ENCODE assay signal across 8 cellular contexts in the genomic region with DNA sequence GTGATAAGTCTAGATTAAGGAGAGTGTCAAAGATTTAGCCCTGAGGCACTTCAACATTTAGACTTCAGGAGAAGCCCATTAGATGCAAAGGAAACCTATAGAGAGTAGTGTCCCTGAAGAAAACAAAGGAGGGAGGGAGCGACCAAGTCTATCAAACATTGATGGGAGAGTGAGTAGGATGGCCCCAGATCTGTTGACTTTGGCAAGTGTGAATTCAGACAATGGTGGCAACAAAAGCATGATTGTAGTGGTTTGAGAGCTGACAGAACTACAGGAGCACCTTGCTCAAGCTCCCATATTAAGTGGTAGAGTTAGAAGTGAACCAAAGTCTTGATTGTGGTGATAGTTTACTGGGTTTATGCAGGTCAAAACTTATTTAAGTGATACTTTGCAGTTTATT. TPM values are rescaled to one million over a fixed set of nuclear protein-coding genes. Genes with fewer than 3 reads are reported as not detected.
DNase-seq lines count a peak whose midpoint lies in the region; ATAC-seq and TF ChIP-seq lines count a peak whose summit lies in the region.

No MANE protein-coding gene starts in this region.

- WGBS in liver, result 31% methylated on average over 1 of the region's 1 CpG
- WGBS in tibial nerve, 2 donors, result 56 to 73% methylated on average over 1 of the region's 1 CpG

- H3K27me3 ChIP-seq in liver (ENCODE audit: control insufficient read depth in 4 of 4, insufficient read depth in 4 of 4, low read length in 3 of 4) (no peaks in the 10 kb centered on the region), tibial nerve (no peaks in the 10 kb centered on the region)

- peak overlapping the region; percentile 97 for H3K4me3 Mint-ChIP-seq in activated T-cell treated with anti-CD3 and anti-CD28 coated beads, Interleukin-2, amount 50 U/mL, for 4 hours
- H3K4me3 Mint-ChIP-seq in activated naive CD8-positive, alpha-beta T cell treated with anti-CD3 and anti-CD28 coated beads, Interleukin-2, amount 10 ng/mL, durations not matched to agents 7 days and 5 days, result peak overlapping the region; percentile 98

- H3K9me3 ChIP-seq in liver (ENCODE audit: control insufficient read depth in 4 of 4, low read length in 3 of 4) (no peaks in the 10 kb centered on the region), tibial nerve (no peaks in the 10 kb centered on the region)

- H3K4me1 Mint-ChIP-seq in activated T-cell treated with anti-CD3 and anti-CD28 coated beads, Interleukin-2, amount 50 U/mL, for 4 hours (ENCODE audit: low read depth), result peaks cover 63% of the 10 kb centered on the region
- H3K4me1 Mint-ChIP-seq in activated naive CD8-positive, alpha-beta T cell treated with anti-CD3 and anti-CD28 coated beads, Interleukin-2, amount 10 ng/mL, durations not matched to agents 7 days and 5 days, result peaks cover 48% of the 10 kb centered on the region

- DNase-seq in activated T-cell treated with anti-CD3 and anti-CD28 coated beads, Interleukin-2, amount 50 U/mL, for 4 hours, result no peak
- DNase-seq in activated T-cell treated with anti-CD3 and anti-CD28 coated beads for 4 hours (no peak), tibial nerve (ENCODE audit: low spot score in 2 of 2) (no peak), pons (ENCODE audit: low spot score) (no peak)
- DNase-seq in activated naive CD8-positive, alpha-beta T cell treated with anti-CD3 and anti-CD28 coated beads, Interleukin-2, amount 10 ng/mL, durations not matched to agents 7 days and 5 days, result no peak

- no peak for ATAC-seq in activated T-cell treated with anti-CD3 and anti-CD28 coated beads, Interleukin-2, amount 50 U/mL, for 4 hours
- ATAC-seq in activated naive CD8-positive, alpha-beta T cell treated with anti-CD3 and anti-CD28 coated beads, Interleukin-2, amount 10 ng/mL, durations not matched to agents 7 days and 5 days (ENCODE audit: low read depth), result no peak
- ATAC-seq in HG03571 (IDR thresholded peaks at IDR 0.05; ENCODE audit: unreplicated experiment) (no peak), GM18868 (IDR thresholded peaks at IDR 0.05; ENCODE audit: unreplicated experiment) (no peak)

- H3K4me1 ChIP-seq in liver (ENCODE audit: control insufficient read depth in 4 of 4, insufficient read depth in 4 of 4, low read length in 3 of 4) (peaks cover 5 to 48% (median 45%) of the 10 kb centered on the region in 4 donors), tibial nerve (peaks cover 0 to 47% (median 29%) of the 10 kb centered on the region in 4 donors)

- peak overlapping the region in 2 of 3 donors; percentile 68 to 83 for H3K4me3 ChIP-seq in liver (ENCODE audit: low read depth in 1 of 3, low read length in 3 of 3)
- peak overlapping the region; percentile 54 to 88 (median 70) for H3K4me3 ChIP-seq in tibial nerve

- peak overlapping the region; percentile 90 to 95 for H3K9ac ChIP-seq in liver (ENCODE audit: low read depth in 1 of 2, low read length in 2 of 2)

- POLR2A ChIA-PET in activated naive CD8-positive, alpha-beta T cell treated with anti-CD3 and anti-CD28 coated beads, Interleukin-2, amount 10 ng/mL, durations not matched to agents 7 days and 5 days (lab: Charles Lee), result interaction anchor here (1.1 to 2.5 kb wide), 9 partner anchors 13 to 244 kb away, joined by 3 to 29 read pairs (median 5); partner anchors contain the start of genes MRPS18B, PPP1R10 and PRR3

- TF ChIP-seq POLR2A in tibial nerve (IDR thresholded peaks at IDR 0.05), result no peak

- H3K36me3 ChIP-seq in liver (ENCODE audit: control insufficient read depth in 4 of 4, insufficient read depth in 3 of 4, low read depth in 1 of 4, low read length in 3 of 4), result no peaks in the 10 kb centered on the region
- no peaks in the 10 kb centered on the region for H3K36me3 ChIP-seq in tibial nerve

- TF ChIP-seq RAD21 in liver (IDR thresholded peaks at IDR 0.05), result no peak

- H3K27me3 Mint-ChIP-seq in activated T-cell treated with anti-CD3 and anti-CD28 coated beads, Interleukin-2, amount 50 U/mL, for 4 hours (ENCODE audit: low read depth), result no peaks in the 10 kb centered on the region
- H3K27me3 Mint-ChIP-seq in activated naive CD8-positive, alpha-beta T cell treated with anti-CD3 and anti-CD28 coated beads, Interleukin-2, amount 10 ng/mL, durations not matched to agents 7 days and 5 days, result peaks cover 2% of the 10 kb centered on the region

- peaks cover 20% of the 10 kb centered on the region for H3K36me3 Mint-ChIP-seq in activated T-cell treated with anti-CD3 and anti-CD28 coated beads, Interleukin-2, amount 50 U/mL, for 4 hours (ENCODE audit: insufficient read depth)
- H3K36me3 Mint-ChIP-seq in activated naive CD8-positive, alpha-beta T cell treated with anti-CD3 and anti-CD28 coated beads, Interleukin-2, amount 10 ng/mL, durations not matched to agents 7 days and 5 days, result peaks cover 9% of the 10 kb centered on the region

- H3K9me3 Mint-ChIP-seq in activated T-cell treated with anti-CD3 and anti-CD28 coated beads, Interleukin-2, amount 50 U/mL, for 4 hours, result no peaks in the 10 kb centered on the region
- no peaks in the 10 kb centered on the region for H3K9me3 Mint-ChIP-seq in activated naive CD8-positive, alpha-beta T cell treated with anti-CD3 and anti-CD28 coated beads, Interleukin-2, amount 10 ng/mL, durations not matched to agents 7 days and 5 days

- H3K27ac ChIP-seq in liver (ENCODE audit: low read depth in 1 of 2, low read length in 2 of 2) (peak overlapping the region; percentile 89 to 98), tibial nerve (peak overlapping the region in 3 of 4 donors; percentile 80 to 93 (median 83))

- H3K27ac Mint-ChIP-seq in activated naive CD8-positive, alpha-beta T cell treated with anti-CD3 and anti-CD28 coated beads, Interleukin-2, amount 10 ng/mL, durations not matched to agents 7 days and 5 days, result peak overlapping the region; percentile 58

- TF ChIP-seq CTCF in liver (IDR thresholded peaks at IDR 0.05; ENCODE audit: low read depth, low read length, missing input control), result no peak
- no peak for TF ChIP-seq CTCF in tibial nerve (IDR thresholded peaks at IDR 0.05)

- no peak for TF ChIP-seq EP300 in tibial nerve (IDR thresholded peaks at IDR 0.05)

TF ChIP-seq in liver, 16 proteins besides CTCF, POLR2A, EP300 and RAD21 (continues in another document):
- TF ChIP-seq FOXA1 (IDR thresholded peaks at IDR 0.05), result no peak
- TF ChIP-seq, protein P1, sequence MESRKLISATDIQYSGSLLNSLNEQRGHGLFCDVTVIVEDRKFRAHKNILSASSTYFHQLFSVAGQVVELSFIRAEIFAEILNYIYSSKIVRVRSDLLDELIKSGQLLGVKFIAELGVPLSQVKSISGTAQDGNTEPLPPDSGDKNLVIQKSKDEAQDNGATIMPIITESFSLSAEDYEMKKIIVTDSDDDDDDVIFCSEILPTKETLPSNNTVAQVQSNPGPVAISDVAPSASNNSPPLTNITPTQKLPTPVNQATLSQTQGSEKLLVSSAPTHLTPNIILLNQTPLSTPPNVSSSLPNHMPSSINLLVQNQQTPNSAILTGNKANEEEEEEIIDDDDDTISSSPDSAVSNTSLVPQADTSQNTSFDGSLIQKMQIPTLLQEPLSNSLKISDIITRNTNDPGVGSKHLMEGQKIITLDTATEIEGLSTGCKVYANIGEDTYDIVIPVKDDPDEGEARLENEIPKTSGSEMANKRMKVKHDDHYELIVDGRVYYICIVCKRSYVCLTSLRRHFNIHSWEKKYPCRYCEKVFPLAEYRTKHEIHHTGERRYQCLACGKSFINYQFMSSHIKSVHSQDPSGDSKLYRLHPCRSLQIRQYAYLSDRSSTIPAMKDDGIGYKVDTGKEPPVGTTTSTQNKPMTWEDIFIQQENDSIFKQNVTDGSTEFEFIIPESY (IDR thresholded peaks at IDR 0.05), result no peak
- TF ChIP-seq HNF4G (IDR thresholded peaks at IDR 0.05), result no peak
- peak; percentile 49 for TF ChIP-seq YY1 (IDR thresholded peaks at IDR 0.05)

RNA-seq across cellular contexts. Expression of gene ABCF1, which starts 1.0 kb away (rescaled TPM):
- total RNA-seq in activated T-cell treated with anti-CD3 and anti-CD28 coated beads, Interleukin-2, amount 50 U/mL, for 4 hours, result 100 to 1,000 TPM; 167 to 181 (median 181) TPM
- total RNA-seq in activated naive CD8-positive, alpha-beta T cell treated with anti-CD3 and anti-CD28 coated beads, Interleukin-2, amount 10 ng/mL, durations not matched to agents 7 days and 5 days, result 10 to 100 TPM; 67.5 to 70.4 TPM
- total RNA-seq in liver (10 to 100 TPM; 20.4 to 33.9 TPM), tibial nerve (10 to 100 TPM; 31.4 to 64.5 (median 36.9) TPM)
- polyA plus RNA-seq in liver, result 10 to 100 TPM; 25.0 to 27.2 TPM

RNA-seq across cellular contexts. Expression of gene PRR3, which starts 13.2 kb away (rescaled TPM):
- total RNA-seq in activated T-cell treated with anti-CD3 and anti-CD28 coated beads, Interleukin-2, amount 50 U/mL, for 4 hours, result 10 to 100 TPM; 41.3 to 49.3 (median 43.8) TPM
- total RNA-seq in activated naive CD8-positive, alpha-beta T cell treated with anti-CD3 and anti-CD28 coated beads, Interleukin-2, amount 10 ng/mL, durations not matched to agents 7 days and 5 days, result 10 to 100 TPM; 19.9 to 22.5 TPM
- total RNA-seq in liver (1 to 10 TPM; 2.1 to 2.3 TPM), tibial nerve (10 to 100 TPM in 1 of 4 donors, 1 to 10 TPM in 3; 8.0 to 10.3 (median 8.8) TPM)
- 1 to 10 TPM; 2.5 to 3.2 TPM for polyA plus RNA-seq in liver

RNA-seq across cellular contexts. Expression of gene GNL1, which starts 14.0 kb away (rescaled TPM):
- total RNA-seq in activated T-cell treated with anti-CD3 and anti-CD28 coated beads, Interleukin-2, amount 50 U/mL, for 4 hours, result 100 to 1,000 TPM; 134 to 142 (median 138) TPM
- 10 to 100 TPM; 84.3 to 88.6 TPM for total RNA-seq in activated naive CD8-positive, alpha-beta T cell treated with anti-CD3 and anti-CD28 coated beads, Interleukin-2, amount 10 ng/mL, durations not matched to agents 7 days and 5 days
- total RNA-seq in liver (10 to 100 TPM; 12.3 to 14.0 TPM), tibial nerve (10 to 100 TPM; 38.1 to 45.2 (median 44.3) TPM)
- 10 to 100 TPM; 10.1 to 18.2 TPM for polyA plus RNA-seq in liver

RNA-seq across cellular contexts. Expression of gene PPP1R10, which starts 46.8 kb away (rescaled TPM):
- 100 to 1,000 TPM; 102 to 106 (median 106) TPM for total RNA-seq in activated T-cell treated with anti-CD3 and anti-CD28 coated beads, Interleukin-2, amount 50 U/mL, for 4 hours
- total RNA-seq in activated naive CD8-positive, alpha-beta T cell treated with anti-CD3 and anti-CD28 coated beads, Interleukin-2, amount 10 ng/mL, durations not matched to agents 7 days and 5 days, result 100 to 1,000 TPM; 140 to 151 TPM
- total RNA-seq in liver (10 to 100 TPM; 11.1 to 21.1 TPM), tibial nerve (10 to 100 TPM; 29.4 to 48.6 (median 39.3) TPM)
- 10 to 100 TPM; 14.1 to 14.2 TPM for polyA plus RNA-seq in liver

RNA-seq across cellular contexts. Expression of gene MRPS18B, which starts 47.4 kb away (rescaled TPM):
- 100 to 1,000 TPM in 2 of 3 donors, 10 to 100 TPM in 1; 98.6 to 108 (median 103) TPM for total RNA-seq in activated T-cell treated with anti-CD3 and anti-CD28 coated beads, Interleukin-2, amount 50 U/mL, for 4 hours
- 10 to 100 TPM; 43.8 to 44.5 TPM for total RNA-seq in activated naive CD8-positive, alpha-beta T cell treated with anti-CD3 and anti-CD28 coated beads, Interleukin-2, amount 10 ng/mL, durations not matched to agents 7 days and 5 days
- 10 to 100 TPM; 50.5 to 58.6 TPM for total RNA-seq in liver
- 10 to 100 TPM; 80.2 to 81.9 TPM for polyA plus RNA-seq in liver
- total RNA-seq in tibial nerve, result 10 to 100 TPM; 36.9 to 67.7 (median 50.3) TPM
